ENCODE assay signal across 29 cellular contexts in the genomic region with DNA sequence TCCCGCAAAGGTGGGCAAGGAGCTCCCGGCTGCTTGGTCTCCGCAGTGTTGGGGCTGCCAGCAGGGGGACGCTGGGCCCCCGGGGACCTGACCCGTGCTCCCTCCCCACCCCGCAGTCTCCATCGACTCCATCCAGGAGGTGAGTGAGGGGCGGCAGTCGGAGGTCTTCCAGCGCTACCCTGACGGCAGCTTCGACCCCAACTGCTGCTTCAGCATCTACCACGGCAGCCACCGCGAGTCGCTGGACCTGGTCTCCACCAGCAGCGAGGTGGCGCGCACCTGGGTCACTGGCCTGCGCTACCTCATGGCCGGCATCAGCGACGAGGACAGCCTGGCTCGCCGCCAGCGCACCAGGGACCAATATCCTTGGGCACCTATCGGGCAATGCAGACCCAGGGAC. TPM values are rescaled to one million over a fixed set of nuclear protein-coding genes. Genes with fewer than 3 reads are reported as not detected.
"Had no signal": no experiment of that assay in that cellular context is flagged by ENCODE, and none has a peak within 500 bp of the region (broad histone marks: within the 10 kb centered on the region; RNA-seq: fewer than 3 reads in every experiment).

No MANE protein-coding gene starts in this region.

- H3K79me2 ChIP-seq: hepatocyte had no signal

- H3K27me3 ChIP-seq: ascending aorta, hepatocyte, neutrophil, ovary, upper lobe of right lung had no signal

- H2AFZ ChIP-seq: hepatocyte had no signal

- H3K36me3 ChIP-seq: ascending aorta, gastroesophageal sphincter, left ventricle myocardium inferior, neutrophil, ovary, upper lobe of right lung had no signal

- H3K27ac ChIP-seq: ascending aorta, gastroesophageal sphincter, hepatocyte, left ventricle myocardium inferior, neutrophil, ovary, psoas muscle, upper lobe of right lung had no signal

- H3K9me3 ChIP-seq: ascending aorta, gastroesophageal sphincter, left ventricle myocardium inferior, mucosa of descending colon, neutrophil, ovary, psoas muscle, upper lobe of right lung had no signal

- DNase-seq: activated CD4-positive, alpha-beta T cell treated with anti-CD3 and anti-CD28 coated beads for 1 hour; activated CD4-positive, alpha-beta T cell treated with anti-CD3 and anti-CD28 coated beads, Interleukin-2, amount 10 ng/mL, durations not matched to agents 7 days and 5 days; activated effector memory CD4-positive, alpha-beta T cell treated with Interleukin-2 at 50 U/mL for 16 hours; activated naive CD4-positive, alpha-beta T cell treated with Interleukin-2 at 50 U/mL for 16 hours; activated T-cell treated with anti-CD3 and anti-CD28 coated beads for 4 hours; cortex of kidney; islet precursor cell; left ventricle myocardium inferior; mucosa of descending colon; ovary; psoas muscle; stimulated activated CD4-positive, alpha-beta T cell treated with anti-CD3 and anti-CD28 coated beads, Interleukin-1b, Interleukin-23, amount 100 ng/mL, for 48 hours; stimulated activated CD4-positive, alpha-beta T cell treated with anti-CD3 and anti-CD28 coated beads, Interleukin-4, amount 100 ng/mL, for 4 hours; stimulated activated CD8-positive, alpha-beta memory T cell treated with anti-CD3 and anti-CD28 coated beads, Interleukin-4, amount 100 ng/mL, for 48 hours; stimulated activated naive CD8-positive, alpha-beta T cell treated with anti-CD3 and anti-CD28 coated beads, Interleukin-15, amount 100 ng/mL, for 72 hours; substantia nigra; T-helper 17 cell; T1000; upper lobe of right lung had no signal

- H3K4me2 ChIP-seq: hepatocyte, smooth muscle cell had no signal

- H3K4me3 ChIP-seq: ascending aorta, gastroesophageal sphincter, hepatocyte, left ventricle myocardium inferior, lung, mucosa of descending colon, ovary, psoas muscle, smooth muscle cell, upper lobe of right lung had no signal

- H3K4me1 ChIP-seq: ascending aorta, gastroesophageal sphincter, upper lobe of right lung had no signal

RNA-seq across cellular contexts. Expression of gene PLCH2, which starts 3.5 kb away (rescaled TPM):
- total RNA-seq: ascending aorta had no signal

RNA-seq across cellular contexts. Expression of gene HES5, which starts 50.4 kb away (rescaled TPM):
- total RNA-seq: activated CD4-positive, alpha-beta T cell treated with anti-CD3 and anti-CD28 coated beads, Interleukin-2, amount 10 ng/mL, durations not matched to agents 7 days and 5 days; ascending aorta; endothelial cell of umbilical vein; fibroblast of lung; gastroesophageal sphincter; hepatocyte; myocyte; T-helper 17 cell; WTC11 had no signal
